10 cellular contexts compared by ENCODE assay signal in genomic region chr7:43112088-43112940, GRCh38. TPM values are rescaled to one million over a fixed set of nuclear protein-coding genes. Genes with fewer than 3 reads are reported as not detected.
DNase-seq lines count a peak whose midpoint lies in the region; ATAC-seq, FAIRE-seq and TF ChIP-seq lines count a peak whose summit lies in the region.
"Had no signal": no experiment of that assay in that cellular context is flagged by ENCODE, and none has a peak within 500 bp of the region (broad histone marks: within the 10 kb centered on the region; RNA-seq: fewer than 3 reads in every experiment).

Gene HECW1, plus strand, starts transcription at chr7:43112647. Its CDS starts 131,259 bp downstream, at chr7:43243906.

- H3K4me3 Mint-ChIP-seq in WTC11 = peak within 1 kb of the TSS; percentile 76

- ATAC-seq in WTC11 = peak; percentile 38

- H3K4me1 ChIP-seq in hepatocyte (ENCODE audit: insufficient read depth) (peaks cover 15% of the 10 kb centered on the region), spleen (peaks cover 9 to 27% (median 20%) of the 10 kb centered on the region in 6 donors)

- TF ChIP-seq POLR2A in spleen (IDR thresholded peaks at IDR 0.05) = no peak

- H3K4me1 Mint-ChIP-seq in WTC11 = peaks cover 73% of the 10 kb centered on the region

- peaks cover 23% of the 10 kb centered on the region for H3K27me3 Mint-ChIP-seq in WTC11 (ENCODE audit: low read depth)

- no peak within 1 kb of the TSS for H3K27ac Mint-ChIP-seq in WTC11

- DNase-seq in NCI-H146 (lab: John Stamatoyannopoulos, UW) = peak; percentile 4
- DNase-seq in NCI-H146 treated with DMSO at 0.1 percent for 48 hours (lab: John Stamatoyannopoulos, UW; ENCODE audit: unreplicated experiment) = no peak
- peak; percentile 53 for DNase-seq in WTC11 (ENCODE audit: low spot score)
- no peak for DNase-seq in hepatocyte (ENCODE audit: low spot score)
- DNase-seq in spleen = no peak
- DNase-seq in GM19239 (ENCODE audit: insufficient read length, low spot score) = no peak
- DNase-seq in NAMALWA (ENCODE audit: low spot score) = no peak
- no peak for DNase-seq in NCI-H2196 treated with DMSO at 0.1 percent for 48 hours (lab: John Stamatoyannopoulos, UW; ENCODE audit: unreplicated experiment)
- DNase-seq: 8988T had no signal

- no peaks in the 10 kb centered on the region for H3K79me2 ChIP-seq in hepatocyte

- H3K27ac ChIP-seq in hepatocyte (no peak within 1 kb of the TSS), spleen (no peak within 1 kb of the TSS)

- H3K36me3 Mint-ChIP-seq in WTC11 = no peaks in the 10 kb centered on the region

- H2AFZ ChIP-seq in hepatocyte = peak within 1 kb of the TSS; percentile 44

- no peaks in the 10 kb centered on the region for H3K9me3 Mint-ChIP-seq in WTC11

- FAIRE-seq in GM19239 (lab: Jason Lieb, UNC) = no peak

- 9% methylated on average over 39 of the region's 59 CpGs for WGBS in hepatocyte (ENCODE audit: low lambda C conversion rate, missing lambda C conversion rate)
- WGBS in spleen, 5 donors = 6 to 15% (median 9%) methylated on average over 30 to 59 of the region's 59 CpGs

- intact Hi-C loops in spleen (cut with DNase I; ENCODE audit: low total_unique reads) = no loop called here

- no peaks in the 10 kb centered on the region for H3K9me2 ChIP-seq in hepatocyte (replicated peaks; ENCODE audit: insufficient read depth)

- peak within 1 kb of the TSS; percentile 98 for H3K4me2 ChIP-seq in hepatocyte

- peaks cover 78% of the 10 kb centered on the region for H3K27me3 ChIP-seq in hepatocyte
- peaks cover 7 to 92% (median 48%) of the 10 kb centered on the region in 7 donors for H3K27me3 ChIP-seq in spleen (replicated peaks in 1 of 7)

- CTCF ChIA-PET in WTC11 (lab: Charles Lee) = interaction anchor here (1.6 to 3.7 kb wide), 2 partner anchors 41 to 327 kb away, joined by 5 to 16 read pairs; no protein-coding TSS in a partner anchor

- TF ChIP-seq CTCF in WTC11 (IDR thresholded peaks at IDR 0.05) = no peak
- no peak for TF ChIP-seq CTCF in hepatocyte (IDR thresholded peaks at IDR 0.05; ENCODE audit: poor library complexity)
- no peak for TF ChIP-seq CTCF in spleen (IDR thresholded peaks at IDR 0.05 in 8 of 11, conservative IDR thresholded peaks at IDR 0.05 in 3 of 11)

- peak within 1 kb of the TSS; percentile 52 for H3K4me3 ChIP-seq in hepatocyte
- peak within 1 kb of the TSS; percentile 10 to 64 (median 27) for H3K4me3 ChIP-seq in spleen

- H3K36me3 ChIP-seq in hepatocyte (replicated peaks; ENCODE audit: insufficient read depth, low read depth) (no peaks in the 10 kb centered on the region), spleen (no peaks in the 10 kb centered on the region)

- H3K9me3 ChIP-seq in hepatocyte (ENCODE audit: low read depth) (no peaks in the 10 kb centered on the region), spleen (no peaks in the 10 kb centered on the region)

- POLR2A ChIA-PET in WTC11 (lab: Charles Lee) = interaction anchor here (0.5 to 1.1 kb wide), 3 partner anchors 14 to 192 kb away, joined by 3 to 5 read pairs (median 3); partner anchors contain the start of gene MRPL32

- no peaks in the 10 kb centered on the region for H4K20me1 ChIP-seq in hepatocyte (ENCODE audit: insufficient read depth, poor library complexity, severe bottlenecking)

TF ChIP-seq in WTC11, 78 proteins besides CTCF, POLR2A, EP300 and RAD21:
- TF ChIP-seq RELA (CRISPR knock-in tag; IDR thresholded peaks at IDR 0.05; ENCODE audit: borderline replicate concordance) (peak; percentile 47; the same call in 1 of the 2 replicates), FOXP1 (CRISPR knock-in tag; IDR thresholded peaks at IDR 0.05; ENCODE audit: borderline replicate concordance) (0 out of 2 replicates have a peak, but pooled peaks have one; percentile 51), FOXK1 (CRISPR knock-in tag; IDR thresholded peaks at IDR 0.05) (peak; percentile 52; the same call in 1 of the 2 replicates), MAX (CRISPR knock-in tag; IDR thresholded peaks at IDR 0.05) (peak; percentile 30; the same call in 1 of the 2 replicates), E2F5 (CRISPR knock-in tag; IDR thresholded peaks at IDR 0.05) (peak; percentile 62; the same call in 1 of the 2 replicates), ATF1 (CRISPR knock-in tag; IDR thresholded peaks at IDR 0.05) (no peak), PRRX2 (CRISPR knock-in tag; IDR thresholded peaks at IDR 0.05) (no peak), USF1 (CRISPR knock-in tag; IDR thresholded peaks at IDR 0.05) (0 out of 2 replicates have a peak, but pooled peaks have one; percentile 55), HMGXB4 (CRISPR knock-in tag; IDR thresholded peaks at IDR 0.05) (peak; percentile 47; the same call in 1 of the 2 replicates), USF2 (CRISPR knock-in tag; IDR thresholded peaks at IDR 0.05) (peak; percentile 48)

RNA-seq across cellular contexts. Expression of gene HECW1, which starts in this region (rescaled TPM):
- 4.9 to 6.1 TPM (median 5.4 TPM) in 3 replicates for total RNA-seq in WTC11 (2021)
- total RNA-seq in hepatocyte = 2.6 and 7.6 TPM in 2 replicates
- 1.5 and 4.0 TPM in 2 replicates for polyA plus RNA-seq in hepatocyte
- total RNA-seq in spleen = 1 to 10 TPM in 1 of 7 donors, under 1 TPM in 5, not detected in 1; 0.09 to 1.5 (median 0.51) TPM
- under 1 TPM; 0.03 to 0.06 (median 0.04) TPM for polyA plus RNA-seq in spleen
- total RNA-seq: dermis blood vessel endothelial cell had no signal

Comparison
In these comparisons a context has a peak if more than half of its experiments do, and no peak if none do; other contexts are left out.
1. DNase-seq: peak in NCI-H146 (single experiment) and WTC11 (single experiment); none in NCI-H146 treated with DMSO at 0.1 percent for 48 hours (single experiment), hepatocyte (single experiment), spleen (single experiment), GM19239 (single experiment), NAMALWA (single experiment) and NCI-H2196 treated with DMSO at 0.1 percent for 48 hours (single experiment).